Comparison of ENCODE assay signal across 14 cellular contexts in the genomic region with DNA sequence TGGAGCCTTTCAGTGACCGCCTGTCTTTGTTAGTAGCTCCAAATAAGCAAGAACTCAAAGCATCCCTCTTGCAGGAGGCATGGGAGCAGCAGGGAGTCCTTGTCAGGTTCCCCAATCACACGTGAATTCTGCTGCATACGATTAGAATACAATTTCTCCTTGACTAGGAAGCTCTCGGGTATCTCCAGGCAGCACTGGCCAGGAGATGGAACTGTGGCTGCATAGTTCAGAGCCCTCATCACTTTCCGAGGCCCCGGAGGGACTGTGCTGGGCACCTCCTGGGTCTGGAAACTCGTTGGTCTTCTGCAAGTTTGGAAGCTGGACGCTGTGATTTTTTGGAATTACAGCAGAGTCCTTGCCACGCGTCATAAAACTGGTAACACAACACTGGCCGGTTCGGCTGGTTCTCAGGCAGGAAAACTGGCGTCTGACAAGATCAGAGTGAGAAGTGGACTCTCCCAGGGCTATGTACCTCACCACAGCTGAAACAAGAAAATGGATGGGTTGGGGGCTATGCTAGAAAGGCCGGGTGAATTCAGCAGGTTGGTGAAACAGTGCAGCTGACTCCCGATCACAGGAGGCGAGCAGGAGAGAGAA.
DNase-seq lines count a peak whose midpoint lies in the region; ATAC-seq and TF ChIP-seq lines count a peak whose summit lies in the region.
"Had no signal": no experiment of that assay in that cellular context is flagged by ENCODE, and none has a peak within 500 bp of the region (broad histone marks: within the 10 kb centered on the region; RNA-seq: fewer than 3 reads in every experiment).

No MANE protein-coding gene starts in this region.

- H3K79me2 ChIP-seq in hepatocyte (no peaks in the 10 kb centered on the region), trophoblast cell (ENCODE audit: control insufficient read depth, insufficient read depth, low read length, poor library complexity) (no peaks in the 10 kb centered on the region)

- H3K23ac ChIP-seq in trophoblast cell (ENCODE audit: low read length): no peak overlapping the region

- H3K9ac ChIP-seq in trophoblast cell (ENCODE audit: low read length): no peak overlapping the region
- H3K9ac ChIP-seq: BLaER1 treated with 17β-estradiol and CSF1 and Interleukin-3, amounts not matched to agents 10 nM and 100 nM had no signal

- WGBS in hepatocyte (ENCODE audit: low lambda C conversion rate, missing lambda C conversion rate): 56% methylated on average over 16 of the region's 16 CpGs
- WGBS in trophoblast cell (ENCODE audit: extremely low coverage, insufficient coverage, insufficient read length): no CpG with 5 or more reads among the region's 16 CpGs

- H2BK120ac ChIP-seq in trophoblast cell (ENCODE audit: insufficient read depth, low read length, poor library complexity): peak overlapping the region; percentile 7

- intact Hi-C loops in breast epithelium (cut with DNase I; ENCODE audit: low total_unique reads): no loop called here

- H3K4ac ChIP-seq in trophoblast cell (ENCODE audit: low read depth, low read length): no peak overlapping the region

- no peak overlapping the region for H3K4me2 ChIP-seq in hepatocyte
- H3K4me2 ChIP-seq in trophoblast cell (ENCODE audit: low read length): peak overlapping the region; percentile 24

- H4K91ac ChIP-seq in trophoblast cell (ENCODE audit: low read depth, low read length): peak overlapping the region; percentile 20

- TF ChIP-seq CTCF in breast epithelium (IDR thresholded peaks at IDR 0.05) (no peak), hepatocyte (IDR thresholded peaks at IDR 0.05; ENCODE audit: poor library complexity) (no peak)

- no peaks in the 10 kb centered on the region for H3K9me2 ChIP-seq in hepatocyte (replicated peaks; ENCODE audit: insufficient read depth)

- H3K27ac ChIP-seq in breast epithelium (no peak overlapping the region), hepatocyte (peak overlapping the region; percentile 20), trophoblast cell (ENCODE audit: low read depth, low read length) (peak overlapping the region; percentile 54)
- H3K27ac ChIP-seq: BLaER1 treated with 17β-estradiol and CSF1 and Interleukin-3, amounts not matched to agents 10 nM and 100 nM had no signal

- in situ Hi-C loops in T47D (cut with HindIII; ENCODE audit: low pct_unique_long_range_greater_than_20kb, low sequenced_read_pairs): no loop called here

- H3K14ac ChIP-seq in trophoblast cell (ENCODE audit: low read length): no peak overlapping the region

- H3K27me3 ChIP-seq in breast epithelium (no peaks in the 10 kb centered on the region), hepatocyte (no peaks in the 10 kb centered on the region), trophoblast cell (ENCODE audit: insufficient read depth, low read length) (no peaks in the 10 kb centered on the region)
- H3K27me3 ChIP-seq: BLaER1 treated with 17β-estradiol and CSF1 and Interleukin-3, amounts not matched to agents 10 nM and 100 nM had no signal

- no peak overlapping the region for H2BK5ac ChIP-seq in trophoblast cell (ENCODE audit: low read depth, low read length, poor library complexity)

- H2AK5ac ChIP-seq in trophoblast cell (ENCODE audit: low read length): no peak overlapping the region

- DNase-seq in T47D (ENCODE audit: low read depth in 1 of 2, low spot score in 1 of 2) (peak; percentile 65 to 93), breast epithelium (ENCODE audit: low spot score in 2 of 2) (no peak), hepatocyte (ENCODE audit: low spot score) (no peak), trophoblast cell (peak; percentile 76 to 92), ureter (ENCODE audit: low spot score) (peak; percentile 74), NCI-H526 (lab: John Stamatoyannopoulos, UW) (no peak)
- no peak for DNase-seq in activated naive CD4-positive, alpha-beta T cell (lab: John Stamatoyannopoulos, UW)
- DNase-seq: 8988T, NCI-H1436 treated with DMSO at 0.1 percent for 48 hours, NCI-H2227 treated with DMSO at 0.1 percent for 48 hours, NCI-H524 treated with DMSO at 0.1 percent for 48 hours, RPMI8226 had no signal

- H3K18ac ChIP-seq in trophoblast cell (ENCODE audit: low read length): no peak overlapping the region

- H4K20me1 ChIP-seq in hepatocyte (ENCODE audit: insufficient read depth, poor library complexity, severe bottlenecking): no peaks in the 10 kb centered on the region
- H4K20me1 ChIP-seq: BLaER1 treated with 17β-estradiol and CSF1 and Interleukin-3, amounts not matched to agents 10 nM and 100 nM had no signal

- TF ChIP-seq POLR2A in breast epithelium (IDR thresholded peaks at IDR 0.05): no peak

- H3K36me3 ChIP-seq in breast epithelium: no peaks in the 10 kb centered on the region
- H3K36me3 ChIP-seq in hepatocyte (replicated peaks; ENCODE audit: insufficient read depth, low read depth): no peaks in the 10 kb centered on the region
- H3K36me3 ChIP-seq in trophoblast cell (ENCODE audit: control insufficient read depth in 1 of 2, insufficient read depth in 2 of 2, low read length in 2 of 2): no peaks in the 10 kb centered on the region

- peak overlapping the region; percentile 1 for H2BK12ac ChIP-seq in trophoblast cell (ENCODE audit: low read length)

- H3K4me3 ChIP-seq in breast epithelium (no peak overlapping the region), hepatocyte (no peak overlapping the region), trophoblast cell (ENCODE audit: low read depth, low read length) (no peak overlapping the region)
- H3K4me3 ChIP-seq: BLaER1 treated with 17β-estradiol and CSF1 and Interleukin-3, amounts not matched to agents 10 nM and 100 nM had no signal

- no peak for ATAC-seq in HG02970 (IDR thresholded peaks at IDR 0.05; ENCODE audit: low FRiP score, unreplicated experiment)

- H4K8ac ChIP-seq in trophoblast cell (ENCODE audit: low read depth, low read length): peak overlapping the region; percentile 9

- peaks cover 2% of the 10 kb centered on the region for H3K79me1 ChIP-seq in trophoblast cell (ENCODE audit: low read length)

- H3K9me3 ChIP-seq in breast epithelium (no peaks in the 10 kb centered on the region), hepatocyte (ENCODE audit: low read depth) (no peaks in the 10 kb centered on the region), trophoblast cell (ENCODE audit: insufficient read depth, low read depth, low read length) (no peaks in the 10 kb centered on the region)

- H2AFZ ChIP-seq in hepatocyte: no peak overlapping the region
- H2AFZ ChIP-seq in trophoblast cell (ENCODE audit: insufficient read depth, low read length, poor library complexity): no peak overlapping the region

- H3K4me1 ChIP-seq in breast epithelium (peaks cover 0 to 6% of the 10 kb centered on the region in 2 donors), hepatocyte (ENCODE audit: insufficient read depth) (peaks cover 8% of the 10 kb centered on the region), trophoblast cell (ENCODE audit: control insufficient read depth in 1 of 2, insufficient read depth in 2 of 2, low read length in 2 of 2) (peaks cover 18 to 19% of the 10 kb centered on the region in 2 experiments)

- no peak overlapping the region for H4K12ac ChIP-seq in trophoblast cell (ENCODE audit: low read depth, low read length)

Comparison
In these comparisons a context has a peak if more than half of its experiments do, and no peak if none do; other contexts are left out.
1. DNase-seq: peak in T47D (2 of 2), trophoblast cell (2 of 2) and ureter (single experiment); none in breast epithelium (0 of 2), hepatocyte (single experiment), activated naive CD4-positive, alpha-beta T cell (0 of 4) and NCI-H526 (0 of 2).
2. H3K27ac ChIP-seq: peak in hepatocyte (single experiment) and trophoblast cell (single experiment); none in breast epithelium (0 of 2).